In the genomic region with DNA sequence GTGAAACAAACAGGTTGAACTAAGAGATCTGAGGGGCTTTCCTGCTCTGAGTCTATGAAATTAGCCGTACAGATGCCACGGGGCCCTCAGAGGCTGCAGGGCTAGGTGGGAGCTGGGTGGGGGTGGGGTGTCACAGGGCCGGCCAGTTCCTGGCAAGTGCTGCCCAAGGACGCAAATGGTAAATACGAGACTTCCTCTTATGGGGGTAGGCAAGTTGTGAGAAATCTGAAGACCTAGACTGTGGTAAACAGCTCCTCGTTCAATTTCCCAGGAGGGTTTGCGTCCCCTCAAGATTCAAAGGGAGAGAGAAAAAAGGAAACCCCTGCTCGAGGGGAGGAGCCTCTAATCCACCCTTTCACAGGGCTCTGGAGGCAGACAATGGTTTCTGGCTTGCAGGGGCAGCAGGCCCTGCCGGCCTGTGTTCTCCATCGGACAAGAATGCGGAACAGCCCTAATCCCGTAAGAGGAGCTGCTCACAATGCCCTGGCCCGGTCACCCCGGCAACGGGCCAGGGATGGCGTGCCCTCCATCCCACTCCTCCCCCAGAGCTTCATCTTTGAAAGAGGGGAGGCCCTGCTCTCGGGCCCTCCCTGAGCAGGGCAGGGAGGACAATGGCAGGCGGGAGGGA, we compare ENCODE assay signal across 8 cellular contexts. TPM values are rescaled to one million over a fixed set of nuclear protein-coding genes. Genes with fewer than 3 reads are reported as not detected.
DNase-seq lines count a peak whose midpoint lies in the region; ATAC-seq, FAIRE-seq and TF ChIP-seq lines count a peak whose summit lies in the region.
"Had no signal": no experiment of that assay in that cellular context is flagged by ENCODE, and none has a peak within 500 bp of the region (broad histone marks: within the 10 kb centered on the region; RNA-seq: fewer than 3 reads in every experiment).

No MANE protein-coding gene starts in this region.

- peak overlapping the region; percentile 75 for H3K4me3 Mint-ChIP-seq in glutamatergic neuron (ENCODE audit: unreplicated experiment)

- peaks cover 94% of the 10 kb centered on the region for H3K79me2 ChIP-seq in osteoblast (ENCODE audit: insufficient read depth, low read length)

- H3K27me3 ChIP-seq in osteoblast (ENCODE audit: insufficient read depth, low read length) = no peaks in the 10 kb centered on the region

- FAIRE-seq in RCC 7860 (lab: Jason Lieb, UNC) = no peak

- peaks cover 40% of the 10 kb centered on the region for H3K4me1 Mint-ChIP-seq in glutamatergic neuron (ENCODE audit: low read depth, unreplicated experiment)

- DNase-seq in NCI-H1092 (lab: John Stamatoyannopoulos, UW) = peak; percentile 63
- peak; percentile 32 for DNase-seq in activated naive CD4-positive, alpha-beta T cell treated with anti-CD3 and anti-CD28 coated beads, Interleukin-2, amount 50 U/mL, for 16 hours
- DNase-seq in glutamatergic neuron = peak; percentile 51
- DNase-seq in osteoblast (ENCODE audit: insufficient read length, low spot score, missing footprints) = no peak
- DNase-seq in activated effector memory CD4-positive, alpha-beta T cell treated with Interleukin-2 at 50 U/mL for 16 hours = no peak
- DNase-seq in RCC 7860 (ENCODE audit: low spot score) = no peak

- H3K4me1 ChIP-seq in osteoblast (ENCODE audit: insufficient read depth, low read length) = peaks cover 34% of the 10 kb centered on the region

- peaks cover 37% of the 10 kb centered on the region for H4K20me1 ChIP-seq in osteoblast (ENCODE audit: insufficient read depth, low read length)

- peaks cover 4% of the 10 kb centered on the region for H3K9me3 Mint-ChIP-seq in glutamatergic neuron (ENCODE audit: unreplicated experiment)

- no peak overlapping the region for H2AFZ ChIP-seq in osteoblast (ENCODE audit: low read length)

- peaks cover 38% of the 10 kb centered on the region for H3K36me3 ChIP-seq in osteoblast (ENCODE audit: insufficient read depth, low read length)

- TF ChIP-seq CTCF in glutamatergic neuron (IDR thresholded peaks at IDR 0.05; ENCODE audit: partially characterized antibody, unreplicated experiment) (no peak), osteoblast (IDR thresholded peaks at IDR 0.05; ENCODE audit: extremely low read depth, low read depth, low read length) (no peak)

- peaks cover 7% of the 10 kb centered on the region for H3K27me3 Mint-ChIP-seq in glutamatergic neuron (ENCODE audit: unreplicated experiment)

- H3K9me3 ChIP-seq in osteoblast (ENCODE audit: low read depth, low read length) = no peaks in the 10 kb centered on the region

- ATAC-seq in GM19035 (IDR thresholded peaks at IDR 0.05; ENCODE audit: unreplicated experiment) = peak; percentile 68

- H3K4me3 ChIP-seq in osteoblast (ENCODE audit: insufficient read depth, low read length) = no peak overlapping the region

- H3K27ac Mint-ChIP-seq in glutamatergic neuron (ENCODE audit: unreplicated experiment) = peak overlapping the region; percentile 90

- peak overlapping the region; percentile 10 for H3K4me2 ChIP-seq in osteoblast (ENCODE audit: insufficient read depth, low read length)

- H3K36me3 Mint-ChIP-seq in glutamatergic neuron (ENCODE audit: unreplicated experiment) = no peaks in the 10 kb centered on the region

- peak overlapping the region; percentile 16 for H3K27ac ChIP-seq in osteoblast (ENCODE audit: low read depth, low read length)

RNA-seq across cellular contexts. Expression of gene NUAK2, which starts 7.8 kb away (rescaled TPM):
- total RNA-seq in glutamatergic neuron (ENCODE audit: unreplicated experiment) (8.0 TPM), osteoblast (2.7 and 3.6 TPM in 2 replicates)

RNA-seq across cellular contexts. Expression of gene KLHDC8A, which starts 42.9 kb away (rescaled TPM):
- total RNA-seq in glutamatergic neuron (ENCODE audit: unreplicated experiment) (125 TPM), osteoblast (not detected in 2 replicates)
- total RNA-seq: T-helper 2 cell treated with Interferon-gamma antibody and Interleukin-4, amounts not matched to agents 100 ng/mL and 5 ng/mL, for 36 hours had no signal

Comparison
In these comparisons a context has a peak if more than half of its experiments do, and no peak if none do; other contexts are left out.
1. DNase-seq: peak in NCI-H1092 (single experiment), activated naive CD4-positive, alpha-beta T cell treated with anti-CD3 and anti-CD28 coated beads, Interleukin-2, amount 50 U/mL, for 16 hours (single experiment) and glutamatergic neuron (single experiment); none in osteoblast (single experiment), activated effector memory CD4-positive, alpha-beta T cell treated with Interleukin-2 at 50 U/mL for 16 hours (single experiment) and RCC 7860 (single experiment).
2. RNA of gene KLHDC8A, which starts 42.9 kb away (total RNA-seq): 125 TPM in glutamatergic neuron (single experiment); not detected in osteoblast; every median in the first group is over 100 times any median in the second.